ENCODE assay signal across 1 cellular context in the genomic region with DNA sequence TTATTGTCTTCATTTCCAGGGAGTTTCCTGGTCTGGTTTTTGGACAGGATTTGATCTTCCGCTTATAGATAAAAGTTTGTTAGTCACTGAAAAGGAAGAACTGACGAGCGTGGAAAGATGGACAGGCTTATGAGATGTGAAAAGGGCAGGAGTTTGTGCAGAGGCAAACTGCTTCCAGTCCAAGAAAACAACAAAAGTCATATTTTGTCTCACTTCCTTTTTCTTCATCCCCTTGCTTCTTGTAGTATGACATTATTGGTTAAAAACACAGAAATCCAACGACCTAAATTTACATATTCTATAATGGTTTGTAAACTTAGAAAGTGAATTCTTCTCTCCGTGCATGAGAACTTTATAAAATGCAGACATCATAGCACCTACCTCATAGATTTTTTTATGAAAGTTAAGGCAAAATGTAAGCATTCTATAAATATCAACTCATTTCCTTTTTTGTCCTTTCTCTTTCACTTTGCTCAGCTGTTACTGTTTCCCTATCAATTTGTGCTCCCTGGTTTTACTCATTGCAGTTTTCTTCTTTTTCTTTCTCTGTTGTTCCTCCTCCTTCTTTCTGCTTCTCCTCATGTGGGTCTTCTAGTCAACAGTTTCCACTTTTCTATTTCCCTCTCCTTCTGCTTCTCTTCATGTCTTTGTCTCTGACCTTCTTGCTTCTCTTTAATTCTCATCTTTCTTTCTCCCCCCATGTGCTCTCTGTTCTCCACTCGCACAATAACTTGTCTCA.
TF ChIP-seq lines count a peak whose summit lies in the region.

No MANE protein-coding gene starts in this region.

TF ChIP-seq in HepG2, 621 proteins besides CTCF, POLR2A, EP300 and RAD21 (continued from another document):
- TF ChIP-seq MLXIP (CRISPR knock-in tag; IDR thresholded peaks at IDR 0.05; ENCODE audit: borderline replicate concordance) (no peak), PCBP2 (optimal IDR thresholded peaks at IDR 0.05; ENCODE audit: low read depth, low read length, poor library complexity, severe bottlenecking) (no peak), BORCS8-MEF2B (CRISPR knock-in tag; IDR thresholded peaks at IDR 0.05) (no peak), SCMH1 (CRISPR knock-in tag; IDR thresholded peaks at IDR 0.05; ENCODE audit: borderline replicate concordance) (no peak), RARG (CRISPR knock-in tag; IDR thresholded peaks at IDR 0.05; ENCODE audit: low read depth) (no peak), PRMT3 (CRISPR knock-in tag; IDR thresholded peaks at IDR 0.05; ENCODE audit: borderline replicate concordance, low read depth) (no peak), ARNTL (CRISPR knock-in tag; IDR thresholded peaks at IDR 0.05) (no peak)
